2 cellular contexts compared by ENCODE assay signal in genomic region chr7:73358590-73359275, GRCh38.
TF ChIP-seq lines count a peak whose summit lies in the region.

No MANE protein-coding gene starts in this region.

TF ChIP-seq in A549, 52 proteins besides CTCF, POLR2A, EP300 and RAD21:
- TF ChIP-seq BHLHE40 (IDR thresholded peaks at IDR 0.05; ENCODE audit: low read depth, low read length), result no peak
- no peak for TF ChIP-seq SMC3 (IDR thresholded peaks at IDR 0.05)
- TF ChIP-seq, protein P1, sequence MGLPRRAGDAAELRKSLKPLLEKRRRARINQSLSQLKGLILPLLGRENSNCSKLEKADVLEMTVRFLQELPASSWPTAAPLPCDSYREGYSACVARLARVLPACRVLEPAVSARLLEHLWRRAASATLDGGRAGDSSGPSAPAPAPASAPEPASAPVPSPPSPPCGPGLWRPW (IDR thresholded peaks at IDR 0.05), result no peak
- no peak for TF ChIP-seq TFCP2L1 (CRISPR knock-in tag; IDR thresholded peaks at IDR 0.05)
- no peak for TF ChIP-seq FOSL2 (IDR thresholded peaks at IDR 0.05)
- TF ChIP-seq FOSL2 (CRISPR knock-in tag; IDR thresholded peaks at IDR 0.05), result no peak
- no peak for TF ChIP-seq FOXS1 (CRISPR knock-in tag; IDR thresholded peaks at IDR 0.05)
- no peak for TF ChIP-seq CHD4 (IDR thresholded peaks at IDR 0.05; ENCODE audit: borderline replicate concordance)
- no peak for TF ChIP-seq CEBPB (IDR thresholded peaks at IDR 0.05)
- no peak for TF ChIP-seq RFX5 (IDR thresholded peaks at IDR 0.05)
- TF ChIP-seq NFE2L2 (conservative IDR thresholded peaks at IDR 0.05; ENCODE audit: low read length), result no peak
- TF ChIP-seq HDAC2 (IDR thresholded peaks at IDR 0.05), result no peak
- no peak for TF ChIP-seq MAZ (IDR thresholded peaks at IDR 0.05; ENCODE audit: borderline replicate concordance, low read depth, low read length)
- TF ChIP-seq ZFP36 (IDR thresholded peaks at IDR 0.05; ENCODE audit: borderline replicate concordance, partially characterized antibody), result no peak

TF ChIP-seq in IMR-90, 13 proteins besides CTCF, POLR2A, EP300 and RAD21:
- no peak for TF ChIP-seq MAFK (IDR thresholded peaks at IDR 0.05; ENCODE audit: low read depth, low read length)
- no peak for TF ChIP-seq NFE2L2 (IDR thresholded peaks at IDR 0.05; ENCODE audit: low read depth, low read length)
- no peak for TF ChIP-seq CHD1 (IDR thresholded peaks at IDR 0.05; ENCODE audit: low read depth, low read length)
- TF ChIP-seq RCOR1 (IDR thresholded peaks at IDR 0.05; ENCODE audit: insufficient replicate concordance, low read length), result no peak
- no peak for TF ChIP-seq RFX5 (IDR thresholded peaks at IDR 0.05; ENCODE audit: low read depth, low read length)
- no peak for TF ChIP-seq SMC3 (IDR thresholded peaks at IDR 0.05; ENCODE audit: low read depth, low read length)
- TF ChIP-seq MAZ (IDR thresholded peaks at IDR 0.05; ENCODE audit: borderline replicate concordance, low read depth, low read length), result no peak
- no peak for TF ChIP-seq CEBPB (IDR thresholded peaks at IDR 0.05; ENCODE audit: low read depth, low read length)
- TF ChIP-seq, protein P2, sequence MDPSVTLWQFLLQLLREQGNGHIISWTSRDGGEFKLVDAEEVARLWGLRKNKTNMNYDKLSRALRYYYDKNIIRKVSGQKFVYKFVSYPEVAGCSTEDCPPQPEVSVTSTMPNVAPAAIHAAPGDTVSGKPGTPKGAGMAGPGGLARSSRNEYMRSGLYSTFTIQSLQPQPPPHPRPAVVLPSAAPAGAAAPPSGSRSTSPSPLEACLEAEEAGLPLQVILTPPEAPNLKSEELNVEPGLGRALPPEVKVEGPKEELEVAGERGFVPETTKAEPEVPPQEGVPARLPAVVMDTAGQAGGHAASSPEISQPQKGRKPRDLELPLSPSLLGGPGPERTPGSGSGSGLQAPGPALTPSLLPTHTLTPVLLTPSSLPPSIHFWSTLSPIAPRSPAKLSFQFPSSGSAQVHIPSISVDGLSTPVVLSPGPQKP (IDR thresholded peaks at IDR 0.05; ENCODE audit: borderline replicate concordance, low read depth, low read length), result no peak
